Comparison of ENCODE assay signal across 1 cellular context in the genomic region with DNA sequence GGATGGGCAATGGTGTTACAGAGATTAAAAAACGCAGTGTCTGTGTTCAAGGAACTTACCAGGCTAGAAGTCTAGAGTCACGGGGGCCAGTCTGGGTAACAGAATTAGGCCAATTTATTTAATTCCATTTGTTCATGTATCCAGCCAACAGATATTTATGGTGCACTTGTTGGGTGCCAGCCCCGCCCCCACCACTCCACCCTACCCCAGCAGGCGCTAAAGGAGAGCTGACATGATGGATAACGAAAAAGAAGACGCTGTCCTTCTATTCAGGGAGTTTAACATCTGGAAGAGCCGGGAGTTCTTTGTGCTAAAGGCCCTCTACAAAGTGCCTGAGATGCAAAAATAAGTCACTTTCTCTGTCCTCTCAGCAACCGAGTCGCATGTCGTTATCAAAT.
TF ChIP-seq lines count a peak whose summit lies in the region.

No MANE protein-coding gene starts in this region.

TF ChIP-seq in HepG2, 621 proteins besides CTCF, POLR2A, EP300 and RAD21 (continued from another document):
- TF ChIP-seq, protein P1, sequence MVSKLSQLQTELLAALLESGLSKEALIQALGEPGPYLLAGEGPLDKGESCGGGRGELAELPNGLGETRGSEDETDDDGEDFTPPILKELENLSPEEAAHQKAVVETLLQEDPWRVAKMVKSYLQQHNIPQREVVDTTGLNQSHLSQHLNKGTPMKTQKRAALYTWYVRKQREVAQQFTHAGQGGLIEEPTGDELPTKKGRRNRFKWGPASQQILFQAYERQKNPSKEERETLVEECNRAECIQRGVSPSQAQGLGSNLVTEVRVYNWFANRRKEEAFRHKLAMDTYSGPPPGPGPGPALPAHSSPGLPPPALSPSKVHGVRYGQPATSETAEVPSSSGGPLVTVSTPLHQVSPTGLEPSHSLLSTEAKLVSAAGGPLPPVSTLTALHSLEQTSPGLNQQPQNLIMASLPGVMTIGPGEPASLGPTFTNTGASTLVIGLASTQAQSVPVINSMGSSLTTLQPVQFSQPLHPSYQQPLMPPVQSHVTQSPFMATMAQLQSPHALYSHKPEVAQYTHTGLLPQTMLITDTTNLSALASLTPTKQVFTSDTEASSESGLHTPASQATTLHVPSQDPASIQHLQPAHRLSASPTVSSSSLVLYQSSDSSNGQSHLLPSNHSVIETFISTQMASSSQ (IDR thresholded peaks at IDR 0.05; ENCODE audit: low read depth), result no peak
- TF ChIP-seq, protein P1 (CRISPR knock-in tag; IDR thresholded peaks at IDR 0.05; ENCODE audit: borderline replicate concordance), result no peak
- TF ChIP-seq ATF7 (IDR thresholded peaks at IDR 0.05) (no peak), ATF7 (CRISPR knock-in tag; IDR thresholded peaks at IDR 0.05) (no peak), NR3C1 (CRISPR knock-in tag; IDR thresholded peaks at IDR 0.05) (no peak), SRF (IDR thresholded peaks at IDR 0.05; ENCODE audit: low read depth, low read length) (no peak)
